9 cellular contexts compared by ENCODE assay signal in genomic region chr1:156493154-156493631, GRCh38. TPM values are rescaled to one million over a fixed set of nuclear protein-coding genes. Genes with fewer than 3 reads are reported as not detected.
A peak's percentile ranks its signal among the peaks of the same experiment; 100 is the strongest.
DNase-seq lines count a peak whose midpoint lies in the region; ATAC-seq and TF ChIP-seq lines count a peak whose summit lies in the region.
"Had no signal": no experiment of that assay in that cellular context is flagged by ENCODE, and none has a peak within 500 bp of the region (broad histone marks: within the 10 kb centered on the region; RNA-seq: fewer than 3 reads in every experiment).

No MANE protein-coding gene starts in this region.

- POLR2A ChIA-PET in activated CD8-positive, alpha-beta T cell treated with anti-CD3 and anti-CD28 coated beads for 36 hours (lab: Charles Lee) = interaction anchor here (1.1 to 15.0 kb wide), 4 partner anchors 7 to 36 kb away, joined by 3 to 245 read pairs (median 6); partner anchors contain the start of gene MEF2D

- no peak overlapping the region for H3K4me3 Mint-ChIP-seq in activated CD8-positive, alpha-beta memory T cell treated with anti-CD3 and anti-CD28 coated beads, Interleukin-2, amount 10 ng/mL, durations not matched to agents 7 days and 5 days
- H3K4me3 Mint-ChIP-seq in activated CD8-positive, alpha-beta T cell treated with anti-CD3 and anti-CD28 coated beads for 36 hours = peak overlapping the region; percentile 11

- H3K9me3 ChIP-seq in lower lobe of right lung (no peaks in the 10 kb centered on the region), thyroid gland (no peaks in the 10 kb centered on the region)

- no peaks in the 10 kb centered on the region for H3K27me3 Mint-ChIP-seq in activated CD8-positive, alpha-beta memory T cell treated with anti-CD3 and anti-CD28 coated beads, Interleukin-2, amount 10 ng/mL, durations not matched to agents 7 days and 5 days
- H3K27me3 Mint-ChIP-seq in activated CD8-positive, alpha-beta T cell treated with anti-CD3 and anti-CD28 coated beads for 36 hours = no peaks in the 10 kb centered on the region

- H3K4me1 ChIP-seq in lower lobe of right lung (peaks cover 100% of the 10 kb centered on the region), thyroid gland (peaks cover 93 to 99% of the 10 kb centered on the region in 2 donors)

- no peak for TF ChIP-seq CTCF in activated CD8-positive, alpha-beta T cell treated with anti-CD3 and anti-CD28 coated beads for 36 hours (IDR thresholded peaks at IDR 0.05)
- no peak for TF ChIP-seq CTCF in lower lobe of right lung (IDR thresholded peaks at IDR 0.05)
- TF ChIP-seq CTCF in thyroid gland (IDR thresholded peaks at IDR 0.05) = no peak

- H3K9me3 Mint-ChIP-seq in activated CD8-positive, alpha-beta memory T cell treated with anti-CD3 and anti-CD28 coated beads, Interleukin-2, amount 10 ng/mL, durations not matched to agents 7 days and 5 days (ENCODE audit: low read depth) = no peaks in the 10 kb centered on the region
- H3K9me3 Mint-ChIP-seq in activated CD8-positive, alpha-beta T cell treated with anti-CD3 and anti-CD28 coated beads for 36 hours = no peaks in the 10 kb centered on the region

- no peak for TF ChIP-seq POLR2A in thyroid gland (IDR thresholded peaks at IDR 0.05)

- peaks cover 22% of the 10 kb centered on the region for H3K36me3 ChIP-seq in lower lobe of right lung
- H3K36me3 ChIP-seq in thyroid gland = no peaks in the 10 kb centered on the region

- H3K4me3 ChIP-seq in lower lobe of right lung (peak overlapping the region; percentile 25), thyroid gland (replicated peaks in 1 of 3) (no peak overlapping the region)

- CTCF ChIA-PET in activated CD8-positive, alpha-beta memory T cell treated with anti-CD3 and anti-CD28 coated beads, Interleukin-2, amount 10 ng/mL, durations not matched to agents 7 days and 5 days (lab: Charles Lee) = interaction anchor here (1.0 to 18.2 kb wide), 4 partner anchors 4 to 115 kb away, joined by 3 to 372 read pairs (median 190); partner anchors contain the start of gene MEF2D
- CTCF ChIA-PET in activated CD8-positive, alpha-beta T cell treated with anti-CD3 and anti-CD28 coated beads for 36 hours (lab: Charles Lee) = interaction anchor here (0.9 to 14.3 kb wide), 4 partner anchors 8 to 107 kb away, joined by 3 to 220 read pairs (median 34); partner anchors contain the start of gene MEF2D

- peak overlapping the region; percentile 70 for H3K27ac Mint-ChIP-seq in activated CD8-positive, alpha-beta memory T cell treated with anti-CD3 and anti-CD28 coated beads, Interleukin-2, amount 10 ng/mL, durations not matched to agents 7 days and 5 days
- peak overlapping the region; percentile 86 for H3K27ac Mint-ChIP-seq in activated CD8-positive, alpha-beta T cell treated with anti-CD3 and anti-CD28 coated beads for 36 hours

- peaks cover 98% of the 10 kb centered on the region for H3K4me1 Mint-ChIP-seq in activated CD8-positive, alpha-beta memory T cell treated with anti-CD3 and anti-CD28 coated beads, Interleukin-2, amount 10 ng/mL, durations not matched to agents 7 days and 5 days
- peaks cover 97% of the 10 kb centered on the region for H3K4me1 Mint-ChIP-seq in activated CD8-positive, alpha-beta T cell treated with anti-CD3 and anti-CD28 coated beads for 36 hours (ENCODE audit: low read depth)

- DNase-seq in activated CD8-positive, alpha-beta memory T cell treated with anti-CD3 and anti-CD28 coated beads, Interleukin-2, amount 10 ng/mL, durations not matched to agents 7 days and 5 days = no peak
- no peak for DNase-seq in activated CD8-positive, alpha-beta memory T cell treated with anti-CD3 and anti-CD28 coated beads, Interleukin-2, amount 50 U/mL, for 48 hours
- no peak for DNase-seq in activated CD8-positive, alpha-beta T cell treated with anti-CD3 and anti-CD28 coated beads for 36 hours
- no peak for DNase-seq in lower lobe of right lung
- peak; percentile 96 for DNase-seq in thyroid gland
- no peak for DNase-seq in HuH-7 (ENCODE audit: low spot score)

- intact Hi-C loops in activated CD8-positive, alpha-beta T cell treated with anti-CD3 and anti-CD28 coated beads for 36 hours (cut with micrococcal nuclease) = no loop called here
- intact Hi-C loops in lower lobe of right lung (cut with DNase I) = no loop called here
- intact Hi-C loops in thyroid gland (cut with DNase I) = no loop called here

- no peak for ATAC-seq in activated CD8-positive, alpha-beta memory T cell treated with anti-CD3 and anti-CD28 coated beads, Interleukin-2, amount 10 ng/mL, durations not matched to agents 7 days and 5 days
- no peak for ATAC-seq in activated CD8-positive, alpha-beta T cell treated with anti-CD3 and anti-CD28 coated beads for 36 hours
- ATAC-seq in lower lobe of right lung = peak in 1 of 2 donors; percentile 25
- ATAC-seq in GM21390 (IDR thresholded peaks at IDR 0.05; ENCODE audit: unreplicated experiment) = no peak
- no peak for ATAC-seq in GM18909 (IDR thresholded peaks at IDR 0.05; ENCODE audit: poor library complexity, unreplicated experiment)

- WGBS in thyroid gland, 2 donors = 4 to 16% methylated on average over 11 of the region's 11 CpGs

- H3K27me3 ChIP-seq in lower lobe of right lung (ENCODE audit: low read depth) (no peaks in the 10 kb centered on the region), thyroid gland (no peaks in the 10 kb centered on the region)

- H3K27ac ChIP-seq in lower lobe of right lung = peak overlapping the region; percentile 43
- peak overlapping the region; percentile 90 to 97 (median 93) for H3K27ac ChIP-seq in thyroid gland
- H3K27ac ChIP-seq: C4-2B had no signal

- H3K36me3 Mint-ChIP-seq in activated CD8-positive, alpha-beta memory T cell treated with anti-CD3 and anti-CD28 coated beads, Interleukin-2, amount 10 ng/mL, durations not matched to agents 7 days and 5 days = peaks cover 24% of the 10 kb centered on the region
- H3K36me3 Mint-ChIP-seq in activated CD8-positive, alpha-beta T cell treated with anti-CD3 and anti-CD28 coated beads for 36 hours (ENCODE audit: low read depth) = peaks cover 11% of the 10 kb centered on the region

RNA-seq across cellular contexts. Expression of gene MEF2D, which starts 7.4 kb away (rescaled TPM):
- total RNA-seq in activated CD8-positive, alpha-beta memory T cell treated with anti-CD3 and anti-CD28 coated beads, Interleukin-2, amount 10 ng/mL, durations not matched to agents 7 days and 5 days = 10 to 100 TPM; 57.1 to 63.1 TPM
- 10 to 100 TPM; 35.3 to 35.8 TPM for total RNA-seq in activated CD8-positive, alpha-beta T cell treated with anti-CD3 and anti-CD28 coated beads for 36 hours
- total RNA-seq in lower lobe of right lung = 51.0 TPM
- total RNA-seq in thyroid gland = 10 to 100 TPM; 26.4 to 80.6 (median 32.0) TPM

Comparison
In these comparisons a context has a peak if more than half of its experiments do, and no peak if none do; other contexts are left out.
1. DNase-seq: peak in thyroid gland (2 of 2); none in activated CD8-positive, alpha-beta memory T cell treated with anti-CD3 and anti-CD28 coated beads, Interleukin-2, amount 10 ng/mL, durations not matched to agents 7 days and 5 days (single experiment), activated CD8-positive, alpha-beta memory T cell treated with anti-CD3 and anti-CD28 coated beads, Interleukin-2, amount 50 U/mL, for 48 hours (single experiment), activated CD8-positive, alpha-beta T cell treated with anti-CD3 and anti-CD28 coated beads for 36 hours (single experiment), lower lobe of right lung (single experiment) and HuH-7 (single experiment).